Comparison of ENCODE assay signal across 9 cellular contexts in the genomic region with DNA sequence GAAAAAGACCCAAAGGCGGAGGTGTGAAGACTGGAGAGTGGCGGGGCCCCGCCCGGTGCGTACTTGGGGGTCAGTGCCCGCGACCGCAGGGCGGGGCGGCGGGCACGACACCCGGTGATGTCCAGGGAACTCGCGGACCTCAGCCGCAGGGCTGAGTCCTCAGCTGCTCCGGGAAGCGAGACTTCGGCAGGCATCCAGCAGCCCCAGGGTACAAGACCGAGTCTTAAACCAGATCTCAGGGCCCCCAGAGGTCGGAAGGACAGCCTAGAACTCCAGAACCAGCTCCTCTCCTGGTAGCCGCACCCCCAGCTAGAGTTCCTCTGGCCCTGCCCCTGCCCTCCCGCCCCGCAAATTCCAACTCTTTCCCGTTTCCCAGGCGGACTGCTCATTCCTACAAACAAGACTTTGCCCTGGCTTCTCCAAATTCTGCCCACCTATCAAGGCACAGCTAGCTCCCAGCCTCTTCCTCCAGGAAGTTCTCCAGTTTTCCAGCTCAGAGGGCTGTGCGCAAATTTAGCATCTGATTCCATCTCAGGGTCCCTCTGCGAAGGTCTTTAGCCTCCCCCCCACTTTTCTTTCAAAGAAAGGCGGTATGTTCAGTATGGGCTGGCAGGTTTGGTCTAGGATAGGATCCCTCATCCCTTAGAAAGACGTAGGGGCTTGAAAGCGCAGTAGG. TPM values are rescaled to one million over a fixed set of nuclear protein-coding genes. Genes with fewer than 3 reads are reported as not detected.
DNase-seq lines count a peak whose midpoint lies in the region; ATAC-seq and TF ChIP-seq lines count a peak whose summit lies in the region.
"Had no signal": no experiment of that assay in that cellular context is flagged by ENCODE, and none has a peak within 500 bp of the region (broad histone marks: within the 10 kb centered on the region; RNA-seq: fewer than 3 reads in every experiment).

No MANE protein-coding gene starts in this region.

- H3K4me3 ChIP-seq in stomach, result peak overlapping the region; percentile 55 to 61 (median 56)

- H3K27ac ChIP-seq in angular gyrus (ENCODE audit: low read depth, low read length) (peak overlapping the region; percentile 26), stomach (peak overlapping the region; percentile 26 to 81 (median 78))

- TF ChIP-seq EP300 in stomach (IDR thresholded peaks at IDR 0.05), result no peak

- H3K4me1 ChIP-seq in stomach, result peaks cover 20 to 32% (median 30%) of the 10 kb centered on the region in 4 donors

- intact Hi-C loops in stomach (cut with DNase I; ENCODE audit: low total_unique reads), result loop anchor here (5.0 to 10.0 kb wide), 2 partner anchors 89 to 282 kb away; no protein-coding TSS in a partner anchor

- no peaks in the 10 kb centered on the region for H3K9me3 ChIP-seq in stomach

- no peak for TF ChIP-seq CTCF in stomach (IDR thresholded peaks at IDR 0.05)

- no peak for TF ChIP-seq POLR2A in stomach (IDR thresholded peaks at IDR 0.05)

- ATAC-seq in HG03354 (IDR thresholded peaks at IDR 0.05; ENCODE audit: poor library complexity, severe bottlenecking, unreplicated experiment) (peak; percentile 39), GM21381 (IDR thresholded peaks at IDR 0.05; ENCODE audit: unreplicated experiment) (no peak)

- H3K36me3 ChIP-seq in stomach, result no peaks in the 10 kb centered on the region

- DNase-seq in AG08396 (ENCODE audit: low spot score), result peak; percentile 43
- peak; percentile 76 for DNase-seq in islet precursor cell
- peak; percentile 36 for DNase-seq in stomach
- DNase-seq in NCI-H2081 treated with DMSO at 0.1 percent for 48 hours (lab: John Stamatoyannopoulos, UW), result no peak
- no peak for DNase-seq in cerebellum (ENCODE audit: low spot score)

- peaks cover 0 to 78% (median 16%) of the 10 kb centered on the region in 3 donors for H3K27me3 ChIP-seq in stomach

- WGBS in stomach, 5 donors, result 3 to 15% (median 5%) methylated on average over 11 to 31 of the region's 31 CpGs

RNA-seq across cellular contexts. Expression of a gene that starts 26.0 kb away (rescaled TPM):
- total RNA-seq in stomach, result not detected
- polyA plus RNA-seq in stomach, result under 1 TPM in 2 of 3 donors, not detected in 1; 0.25 to 0.31 TPM
- not detected for total RNA-seq in cerebellum
- total RNA-seq: frontal cortex had no signal

RNA-seq across cellular contexts. Expression of a gene that starts 37.7 kb away (rescaled TPM):
- total RNA-seq in stomach, result 100 to 1,000 TPM in 1 of 5 donors, 10 to 100 TPM in 2, 1 to 10 TPM in 2; 3.5 to 136 (median 12.9) TPM
- 10 to 100 TPM; 11.3 to 13.1 (median 13.0) TPM for polyA plus RNA-seq in stomach
- total RNA-seq in cerebellum, result 19.3 TPM

RNA-seq across cellular contexts. Expression of a gene that starts 56.7 kb away (rescaled TPM):
- 100 to 1,000 TPM in 1 of 5 donors, 10 to 100 TPM in 2, 1 to 10 TPM in 2; 7.1 to 123 (median 18.7) TPM for total RNA-seq in stomach
- polyA plus RNA-seq in stomach, result 10 to 100 TPM; 21.5 to 45.9 (median 30.1) TPM
- 6.4 TPM for total RNA-seq in cerebellum

RNA-seq across cellular contexts. Expression of a gene that starts 57.8 kb away (rescaled TPM):
- total RNA-seq in stomach, result 100 to 1,000 TPM; 124 to 243 (median 145) TPM
- 100 to 1,000 TPM; 140 to 159 (median 150) TPM for polyA plus RNA-seq in stomach
- total RNA-seq in cerebellum, result 96.3 TPM

Comparison
In these comparisons a context has a peak if more than half of its experiments do, and no peak if none do; other contexts are left out.
1. DNase-seq: peak in AG08396 (single experiment), islet precursor cell (single experiment) and stomach (single experiment); none in NCI-H2081 treated with DMSO at 0.1 percent for 48 hours (single experiment) and cerebellum (single experiment).